ENCODE assay signal across 31 cellular contexts in genomic region chr13:24718192-24718965, GRCh38. TPM values are rescaled to one million over a fixed set of nuclear protein-coding genes. Genes with fewer than 3 reads are reported as not detected.
"Had no signal": no experiment of that assay in that cellular context is flagged by ENCODE, and none has a peak within 500 bp of the region (broad histone marks: within the 10 kb centered on the region; RNA-seq: fewer than 3 reads in every experiment).

No MANE protein-coding gene starts in this region.

- H3K4me3 Mint-ChIP-seq: activated CD8-positive, alpha-beta memory T cell treated with anti-CD3 and anti-CD28 coated beads, Interleukin-2, amount 10 ng/mL, durations not matched to agents 7 days and 5 days; activated naive CD4-positive, alpha-beta T cell treated with anti-CD3 and anti-CD28 coated beads for 36 hours; activated naive CD8-positive, alpha-beta T cell; activated T-cell treated with anti-CD3 and anti-CD28 coated beads, Interleukin-2, amount 50 U/mL, for 4 hours; activated T-helper 17 cell treated with anti-CD3 and anti-CD28 coated beads, Interleukin-2, amount 50 U/mL, for 72 hours; IgD-negative memory B cell; T-helper 1 cell treated with Interleukin-12 subunit alpha and Interleukin-12 subunit beta and Interleukin-4 antibody, amounts not matched to agents 30 μg/mL and 1 μg/mL, for 36 hours; WTC11 had no signal

- H3K36me3 ChIP-seq: brain microvascular endothelial cell, cardiac muscle cell, SJSA1 had no signal

- DNase-seq: activated CD4-positive, alpha-beta T cell treated with anti-CD3 and anti-CD28 coated beads for 48 hours; activated CD4-positive, alpha-beta T cell treated with anti-CD3 and anti-CD28 coated beads, Interleukin-2, amount 50 U/mL, for 48 hours; activated CD4-positive, CD25-positive, alpha-beta regulatory T cell treated with anti-CD3 and anti-CD28 coated beads, Interleukin-2, amount 50 U/mL, for 72 hours; activated CD8-positive, alpha-beta memory T cell treated with anti-CD3 and anti-CD28 coated beads, Interleukin-2, amount 10 ng/mL, durations not matched to agents 7 days and 5 days; activated gamma-delta T cell; activated naive CD4-positive, alpha-beta T cell treated with anti-CD3 and anti-CD28 coated beads for 36 hours; activated T-cell treated with anti-CD3 and anti-CD28 coated beads, Interleukin-2, amount 50 U/mL, for 4 hours; amygdala; brain microvascular endothelial cell; KG1; NCI-H1092; NCI-H1417; NCI-H1930; NCI-H2171 treated with DMSO at 0.1 percent for 48 hours; NCI-H226; NCI-H82; OCI-M1; RPMI8226; SHP77 had no signal

- H3K4me3 ChIP-seq: cardiac muscle cell, SJSA1 had no signal

- H3K27me3 ChIP-seq: brain microvascular endothelial cell, cardiac muscle cell, SJSA1 had no signal

- H3K4me1 ChIP-seq: SJSA1 had no signal

- ATAC-seq: activated CD8-positive, alpha-beta memory T cell treated with anti-CD3 and anti-CD28 coated beads, Interleukin-2, amount 10 ng/mL, durations not matched to agents 7 days and 5 days; activated T-cell treated with anti-CD3 and anti-CD28 coated beads, Interleukin-2, amount 50 U/mL, for 4 hours; activated T-helper 17 cell treated with anti-CD3 and anti-CD28 coated beads, Interleukin-2, amount 50 U/mL, for 72 hours; Panc1; SK-N-SH treated with all-trans-retinoic acid at 6 μM for 48 hours; WTC11 had no signal

- H3K9me3 ChIP-seq: SJSA1 had no signal

- H3K9me3 Mint-ChIP-seq: activated naive CD4-positive, alpha-beta T cell treated with anti-CD3 and anti-CD28 coated beads for 36 hours; activated T-cell treated with anti-CD3 and anti-CD28 coated beads, Interleukin-2, amount 50 U/mL, for 4 hours; activated T-helper 17 cell treated with anti-CD3 and anti-CD28 coated beads, Interleukin-2, amount 50 U/mL, for 72 hours; IgD-negative memory B cell; T-helper 1 cell treated with Interleukin-12 subunit alpha and Interleukin-12 subunit beta and Interleukin-4 antibody, amounts not matched to agents 30 μg/mL and 1 μg/mL, for 36 hours; WTC11 had no signal

- H3K4me1 Mint-ChIP-seq: activated T-helper 17 cell treated with anti-CD3 and anti-CD28 coated beads, Interleukin-2, amount 50 U/mL, for 72 hours; IgD-negative memory B cell had no signal

- H3K36me3 Mint-ChIP-seq: activated CD8-positive, alpha-beta memory T cell treated with anti-CD3 and anti-CD28 coated beads, Interleukin-2, amount 10 ng/mL, durations not matched to agents 7 days and 5 days; activated naive CD8-positive, alpha-beta T cell; IgD-negative memory B cell; WTC11 had no signal

- H3K27ac Mint-ChIP-seq: activated CD8-positive, alpha-beta memory T cell treated with anti-CD3 and anti-CD28 coated beads, Interleukin-2, amount 10 ng/mL, durations not matched to agents 7 days and 5 days; activated naive CD4-positive, alpha-beta T cell treated with anti-CD3 and anti-CD28 coated beads for 36 hours; activated naive CD8-positive, alpha-beta T cell; activated T-helper 17 cell treated with anti-CD3 and anti-CD28 coated beads, Interleukin-2, amount 50 U/mL, for 72 hours; IgD-negative memory B cell; T-helper 1 cell treated with Interleukin-12 subunit alpha and Interleukin-12 subunit beta and Interleukin-4 antibody, amounts not matched to agents 30 μg/mL and 1 μg/mL, for 36 hours; WTC11 had no signal

- H3K27ac ChIP-seq: brain microvascular endothelial cell, cardiac muscle cell, SJSA1 had no signal

- H3K27me3 Mint-ChIP-seq: activated naive CD8-positive, alpha-beta T cell had no signal

RNA-seq across cellular contexts. Expression of gene ATP12A, which starts 38.2 kb away (rescaled TPM):
- total RNA-seq: cardiac muscle cell, LHCN-M2, M059J, SJSA1 had no signal
- polyA plus RNA-seq: cardiac muscle cell, IgD-negative memory B cell had no signal

RNA-seq across cellular contexts. Expression of gene RNF17, which starts 45.6 kb away (rescaled TPM):
- total RNA-seq: activated CD8-positive, alpha-beta memory T cell treated with anti-CD3 and anti-CD28 coated beads, Interleukin-2, amount 10 ng/mL, durations not matched to agents 7 days and 5 days; activated naive CD4-positive, alpha-beta T cell treated with anti-CD3 and anti-CD28 coated beads for 36 hours; activated T-cell treated with anti-CD3 and anti-CD28 coated beads, Interleukin-2, amount 50 U/mL, for 4 hours; cardiac muscle cell; LHCN-M2; M059J; NCI-H460; SJSA1; WTC11 had no signal
- polyA plus RNA-seq: cardiac muscle cell, IgD-negative memory B cell had no signal
